ENCODE assay signal across 1 cellular context in the genomic region with DNA sequence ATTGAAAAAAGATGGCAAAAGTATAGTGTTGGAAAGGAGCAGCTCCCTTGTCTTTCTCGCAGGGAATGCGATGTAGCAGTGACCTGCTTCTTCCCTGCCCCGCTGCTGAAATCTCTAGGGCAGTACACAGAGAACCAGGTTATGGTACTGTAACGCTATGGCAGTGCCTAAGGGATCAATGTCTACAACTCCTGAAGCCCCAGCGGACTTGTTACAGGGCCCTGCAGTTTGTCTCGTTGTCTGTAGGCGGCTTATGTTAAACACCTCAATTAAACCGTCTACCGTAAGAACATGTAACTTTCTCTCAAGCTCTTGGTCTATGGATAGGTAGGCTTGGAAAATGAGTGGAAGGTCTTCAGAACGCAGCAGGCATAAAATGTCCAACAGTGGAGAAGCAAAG.
TF ChIP-seq lines count a peak whose summit lies in the region.

No MANE protein-coding gene starts in this region.

TF ChIP-seq in H1, 55 proteins besides CTCF, POLR2A, EP300 and RAD21:
- TF ChIP-seq, protein P1, sequence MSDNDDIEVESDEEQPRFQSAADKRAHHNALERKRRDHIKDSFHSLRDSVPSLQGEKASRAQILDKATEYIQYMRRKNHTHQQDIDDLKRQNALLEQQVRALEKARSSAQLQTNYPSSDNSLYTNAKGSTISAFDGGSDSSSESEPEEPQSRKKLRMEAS (IDR thresholded peaks at IDR 0.05), result no peak
- TF ChIP-seq CHD2 (IDR thresholded peaks at IDR 0.05; ENCODE audit: low read length), result no peak
- no peak for TF ChIP-seq SP1 (IDR thresholded peaks at IDR 0.05; ENCODE audit: low read depth, low read length)
- no peak for TF ChIP-seq SP4 (IDR thresholded peaks at IDR 0.05; ENCODE audit: low read length)
- TF ChIP-seq SRF (IDR thresholded peaks at IDR 0.05; ENCODE audit: low read depth, low read length), result no peak
- no peak for TF ChIP-seq NANOG (IDR thresholded peaks at IDR 0.05; ENCODE audit: insufficient read depth, low read depth, low read length, poor library complexity, severe bottlenecking)
- TF ChIP-seq RBBP5 (IDR thresholded peaks at IDR 0.05; ENCODE audit: borderline replicate concordance, low read depth, low read length), result no peak
- no peak for TF ChIP-seq HDAC6 (IDR thresholded peaks at IDR 0.05; ENCODE audit: low read depth, low read length)
- TF ChIP-seq SAP30 (IDR thresholded peaks at IDR 0.05; ENCODE audit: insufficient read depth, insufficient replicate concordance, low read length), result no peak
- TF ChIP-seq, protein P2, sequence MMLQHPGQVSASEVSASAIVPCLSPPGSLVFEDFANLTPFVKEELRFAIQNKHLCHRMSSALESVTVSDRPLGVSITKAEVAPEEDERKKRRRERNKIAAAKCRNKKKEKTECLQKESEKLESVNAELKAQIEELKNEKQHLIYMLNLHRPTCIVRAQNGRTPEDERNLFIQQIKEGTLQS (IDR thresholded peaks at IDR 0.05; ENCODE audit: insufficient read depth, low read depth, low read length), result no peak
- no peak for TF ChIP-seq SIRT6 (IDR thresholded peaks at IDR 0.05; ENCODE audit: low read length)
- no peak for TF ChIP-seq NRF1 (IDR thresholded peaks at IDR 0.05; ENCODE audit: low read depth, low read length)
- TF ChIP-seq YY1 (IDR thresholded peaks at IDR 0.05; ENCODE audit: low read depth, low read length), result no peak
- no peak for TF ChIP-seq RFX5 (IDR thresholded peaks at IDR 0.05; ENCODE audit: borderline replicate concordance, low read depth, low read length)
